ENCODE assay signal across 1 cellular context in the genomic region with DNA sequence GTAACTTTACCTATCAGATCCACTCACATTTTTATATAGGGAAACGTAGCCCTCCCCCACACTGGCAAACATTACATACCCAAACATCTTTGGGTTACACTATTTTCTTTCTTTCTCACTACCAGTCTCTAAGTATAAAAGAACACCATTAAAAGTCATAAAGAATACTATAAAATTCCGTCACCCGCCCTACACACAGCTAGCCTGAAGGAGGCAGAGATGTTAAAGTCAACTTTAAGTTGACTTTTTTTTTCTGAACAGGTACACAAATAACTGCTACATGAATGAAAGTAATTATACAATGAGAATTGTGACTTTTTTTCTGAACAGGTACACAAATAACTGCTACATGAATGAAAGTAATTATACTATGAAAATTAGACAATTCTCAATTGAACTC.
TF ChIP-seq lines count a peak whose summit lies in the region.

No MANE protein-coding gene starts in this region.

TF ChIP-seq in HCT116, 20 proteins besides CTCF, POLR2A, EP300 and RAD21 (continued from another document):
- TF ChIP-seq, protein P1, sequence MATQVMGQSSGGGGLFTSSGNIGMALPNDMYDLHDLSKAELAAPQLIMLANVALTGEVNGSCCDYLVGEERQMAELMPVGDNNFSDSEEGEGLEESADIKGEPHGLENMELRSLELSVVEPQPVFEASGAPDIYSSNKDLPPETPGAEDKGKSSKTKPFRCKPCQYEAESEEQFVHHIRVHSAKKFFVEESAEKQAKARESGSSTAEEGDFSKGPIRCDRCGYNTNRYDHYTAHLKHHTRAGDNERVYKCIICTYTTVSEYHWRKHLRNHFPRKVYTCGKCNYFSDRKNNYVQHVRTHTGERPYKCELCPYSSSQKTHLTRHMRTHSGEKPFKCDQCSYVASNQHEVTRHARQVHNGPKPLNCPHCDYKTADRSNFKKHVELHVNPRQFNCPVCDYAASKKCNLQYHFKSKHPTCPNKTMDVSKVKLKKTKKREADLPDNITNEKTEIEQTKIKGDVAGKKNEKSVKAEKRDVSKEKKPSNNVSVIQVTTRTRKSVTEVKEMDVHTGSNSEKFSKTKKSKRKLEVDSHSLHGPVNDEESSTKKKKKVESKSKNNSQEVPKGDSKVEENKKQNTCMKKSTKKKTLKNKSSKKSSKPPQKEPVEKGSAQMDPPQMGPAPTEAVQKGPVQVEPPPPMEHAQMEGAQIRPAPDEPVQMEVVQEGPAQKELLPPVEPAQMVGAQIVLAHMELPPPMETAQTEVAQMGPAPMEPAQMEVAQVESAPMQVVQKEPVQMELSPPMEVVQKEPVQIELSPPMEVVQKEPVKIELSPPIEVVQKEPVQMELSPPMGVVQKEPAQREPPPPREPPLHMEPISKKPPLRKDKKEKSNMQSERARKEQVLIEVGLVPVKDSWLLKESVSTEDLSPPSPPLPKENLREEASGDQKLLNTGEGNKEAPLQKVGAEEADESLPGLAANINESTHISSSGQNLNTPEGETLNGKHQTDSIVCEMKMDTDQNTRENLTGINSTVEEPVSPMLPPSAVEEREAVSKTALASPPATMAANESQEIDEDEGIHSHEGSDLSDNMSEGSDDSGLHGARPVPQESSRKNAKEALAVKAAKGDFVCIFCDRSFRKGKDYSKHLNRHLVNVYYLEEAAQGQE (IDR thresholded peaks at IDR 0.05; ENCODE audit: low read depth): no peak
- TF ChIP-seq CEBPB (IDR thresholded peaks at IDR 0.05; ENCODE audit: low read depth) (no peak), ELF1 (IDR thresholded peaks at IDR 0.05; ENCODE audit: borderline replicate concordance, low read depth) (no peak), POLR2AphosphoS5 (IDR thresholded peaks at IDR 0.05; ENCODE audit: low read depth, low read length) (no peak), TCF7L2 (IDR thresholded peaks at IDR 0.05; ENCODE audit: borderline replicate concordance, extremely low read depth, insufficient read depth, insufficient read length) (no peak)
